In genomic region chr2:149552226-149552625, GRCh38 we compare ENCODE assay signal across 5 cellular contexts.
"Had no signal": no experiment of that assay in that cellular context is flagged by ENCODE, and none has a peak within 500 bp of the region (broad histone marks: within the 10 kb centered on the region; RNA-seq: fewer than 3 reads in every experiment).

No MANE protein-coding gene starts in this region.

- H3K9ac ChIP-seq: KMS-11 had no signal

- H2AFZ ChIP-seq: GM23338 had no signal

- H3K4me2 ChIP-seq: GM23338, KMS-11 had no signal

- H3K4me3 ChIP-seq: GM23338 had no signal

- H3K27ac ChIP-seq: KMS-11 had no signal

- DNase-seq: H9, HCEC 1CT, KBM-7 had no signal
